In genomic region chrX:46325312-46325877, GRCh38 we compare ENCODE assay signal across 8 cellular contexts.
DNase-seq lines count a peak whose midpoint lies in the region; ATAC-seq and TF ChIP-seq lines count a peak whose summit lies in the region.

No MANE protein-coding gene starts in this region.

- peak overlapping the region; percentile 58; the same call in 1 of the 2 replicates for H3K9ac ChIP-seq in HUES64 (ENCODE audit: low read depth, low read length)

- H3K27me3 ChIP-seq in HUES64 (ENCODE audit: insufficient read depth, low read length) (no peaks in the 10 kb centered on the region), hepatocyte (no peaks in the 10 kb centered on the region)

- peaks cover 39% of the 10 kb centered on the region for H3K4me1 ChIP-seq in HUES64 (ENCODE audit: insufficient read depth, low read length)
- H3K4me1 ChIP-seq in hepatocyte (ENCODE audit: insufficient read depth), result peaks cover 40% of the 10 kb centered on the region

- no peaks in the 10 kb centered on the region for H3K9me2 ChIP-seq in hepatocyte (replicated peaks; ENCODE audit: insufficient read depth)

- H3K9me3 ChIP-seq in HUES64 (ENCODE audit: insufficient read depth, low read depth, low read length) (no peaks in the 10 kb centered on the region), hepatocyte (ENCODE audit: low read depth) (no peaks in the 10 kb centered on the region)

- no peaks in the 10 kb centered on the region for H4K20me1 ChIP-seq in hepatocyte (ENCODE audit: insufficient read depth, poor library complexity, severe bottlenecking)

- TF ChIP-seq CTCF in hepatocyte (IDR thresholded peaks at IDR 0.05; ENCODE audit: poor library complexity), result no peak

- H3K4me2 ChIP-seq in hepatocyte, result peak overlapping the region; percentile 58

- whole genome bisulfite sequencing in HUES64, result 48% methylated on average over 4 of the region's 5 CpGs
- WGBS in hepatocyte (ENCODE audit: low lambda C conversion rate, missing lambda C conversion rate), result 31% methylated on average over 5 of the region's 5 CpGs

- peak overlapping the region; percentile 98 for H3K27ac ChIP-seq in HUES64 (ENCODE audit: low read depth, low read length)
- H3K27ac ChIP-seq in hepatocyte, result peak overlapping the region; percentile 91

- ATAC-seq in HG02798 (IDR thresholded peaks at IDR 0.05; ENCODE audit: poor library complexity, unreplicated experiment) (no peak), GM18511 (IDR thresholded peaks at IDR 0.05; ENCODE audit: unreplicated experiment) (no peak), HG03439 (IDR thresholded peaks at IDR 0.05; ENCODE audit: unreplicated experiment) (no peak)

- H3K36me3 ChIP-seq in HUES64 (ENCODE audit: insufficient read depth, low read length), result no peaks in the 10 kb centered on the region
- H3K36me3 ChIP-seq in hepatocyte (replicated peaks; ENCODE audit: insufficient read depth, low read depth), result no peaks in the 10 kb centered on the region

- H3K4me3 ChIP-seq in HUES64 (ENCODE audit: low read length), result no peak overlapping the region
- H3K4me3 ChIP-seq in hepatocyte, result no peak overlapping the region

- DNase-seq in activated T-cell treated with anti-CD3 and anti-CD28 coated beads for 24 hours (ENCODE audit: low read depth) (peak; percentile 49), hepatocyte (ENCODE audit: low spot score) (peak; percentile 44), COR-L47 (lab: John Stamatoyannopoulos, UW) (no peak)
- DNase-seq in stimulated activated CD8-positive, alpha-beta memory T cell treated with anti-CD3 and anti-CD28 coated beads, Interleukin-15, amount 100 ng/mL, for 4 hours (ENCODE audit: low read depth in 2 of 2), result peak; percentile 35 to 65

- no peaks in the 10 kb centered on the region for H3K79me2 ChIP-seq in hepatocyte

- no peak overlapping the region for H2AFZ ChIP-seq in hepatocyte
